In genomic region chr2:10752236-10752635, GRCh38 we compare ENCODE assay signal across 1 cellular context.
TF ChIP-seq lines count a peak whose summit lies in the region.

No MANE protein-coding gene starts in this region.

TF ChIP-seq in K562, 482 proteins besides CTCF, POLR2A, EP300 and RAD21 (continued from another document):
- TF ChIP-seq HINFP (tag; conservative IDR thresholded peaks at IDR 0.05; ENCODE audit: low read depth), result no peak
- no peak for TF ChIP-seq SUPT5H (IDR thresholded peaks at IDR 0.05)
- no peak for TF ChIP-seq ZNF12 (CRISPR knock-in tag; IDR thresholded peaks at IDR 0.05)
- TF ChIP-seq ZNF174 (CRISPR knock-in tag; IDR thresholded peaks at IDR 0.05), result no peak
- TF ChIP-seq DEAF1 (CRISPR knock-in tag; IDR thresholded peaks at IDR 0.05), result no peak
- no peak for TF ChIP-seq SIX5 (IDR thresholded peaks at IDR 0.05; ENCODE audit: borderline replicate concordance in 1 of 2, insufficient read depth in 1 of 2, low read depth in 1 of 2, low read length in 2 of 2)
- TF ChIP-seq YBX1 (IDR thresholded peaks at IDR 0.05), result no peak
- no peak for TF ChIP-seq RBM14 (IDR thresholded peaks at IDR 0.05; ENCODE audit: borderline replicate concordance, insufficient read depth, low read depth, low read length)
- TF ChIP-seq CAMTA2 (CRISPR knock-in tag; conservative IDR thresholded peaks at IDR 0.05), result no peak
- TF ChIP-seq ETS2 (tag; IDR thresholded peaks at IDR 0.05; ENCODE audit: borderline replicate concordance, poor library complexity, severe bottlenecking), result no peak
TF ChIP-seq in K562: peak in this region for 0.
